Comparison of ENCODE assay signal across 9 cellular contexts in genomic region chr1:165632152-165632469, GRCh38. TPM values are rescaled to one million over a fixed set of nuclear protein-coding genes. Genes with fewer than 3 reads are reported as not detected.
DNase-seq lines count a peak whose midpoint lies in the region; ATAC-seq, FAIRE-seq and TF ChIP-seq lines count a peak whose summit lies in the region.
"Had no signal": no experiment of that assay in that cellular context is flagged by ENCODE, and none has a peak within 500 bp of the region (broad histone marks: within the 10 kb centered on the region; RNA-seq: fewer than 3 reads in every experiment).

No MANE protein-coding gene starts in this region.

- H3K36me3 Mint-ChIP-seq in MCF 10A (ENCODE audit: insufficient read depth, unreplicated experiment), result peaks cover 17% of the 10 kb centered on the region

- intact Hi-C loops in MCF 10A (cut with micrococcal nuclease), result loop anchor here (1.0 to 5.0 kb wide), 3 partner anchors 34 to 265 kb away; no protein-coding TSS in a partner anchor
- intact Hi-C loops in HepG2 (cut with micrococcal nuclease; ENCODE audit: unreplicated experiment), result no loop called here

- peak; percentile 1; the same call in 1 of the 3 replicates for ATAC-seq in HepG2

- H3K9ac ChIP-seq in HepG2 (ENCODE audit: insufficient read depth, low read depth, low read length), result peak overlapping the region; percentile 79

- no peak for TF ChIP-seq RAD21 in HepG2 (CRISPR knock-in tag; IDR thresholded peaks at IDR 0.05)

- H3K4me3 Mint-ChIP-seq in MCF 10A (ENCODE audit: unreplicated experiment), result no peak overlapping the region

- H3K9me3 ChIP-seq in HepG2 (ENCODE audit: low read length), result no peaks in the 10 kb centered on the region
- H3K9me3 ChIP-seq in tibial nerve, result no peaks in the 10 kb centered on the region

- in situ Hi-C loops in HepG2 (cut with HindIII; ENCODE audit: extremely low pct_ligation_motif_present, low pct_unique_long_range_greater_than_20kb) (no loop called here), G401 (cut with HindIII; ENCODE audit: low sequenced_read_pairs) (no loop called here)

- 29% methylated on average over 5 of the region's 5 CpGs for WGBS in HepG2 (ENCODE audit: low lambda C conversion rate)
- WGBS in tibial nerve, 2 donors, result 22 to 31% methylated on average over 5 of the region's 5 CpGs

- no peak for TF ChIP-seq POLR2A in HepG2 (IDR thresholded peaks at IDR 0.05; ENCODE audit: insufficient read depth in 1 of 2, low read depth in 2 of 2, low read length in 2 of 2)
- no peak for TF ChIP-seq POLR2A in tibial nerve (IDR thresholded peaks at IDR 0.05)

- H3K4me3 ChIP-seq in HepG2 (replicated peaks in 1 of 3; ENCODE audit: insufficient read depth in 1 of 3, low read depth in 2 of 3, low read length in 3 of 3) (peak overlapping the region; percentile 69 to 85 (median 82)), tibial nerve (peak overlapping the region; percentile 69 to 85 (median 79))

- no peak for FAIRE-seq in HepG2 (lab: Jason Lieb, UNC)
- FAIRE-seq: A204.1 had no signal

- H3K79me2 ChIP-seq in HepG2 (ENCODE audit: insufficient read depth, low read length), result no peaks in the 10 kb centered on the region

- POLR2A ChIA-PET in MCF 10A (lab: Yijun Ruan, JAX), result interaction anchor here (0.6 to 5.5 kb wide), 27 partner anchors 9 to 1589 kb away, joined by 3 to 128 read pairs (median 5); partner anchors contain the start of genes ALDH9A1, POU2F1 and TMCO1
- POLR2A ChIA-PET in HepG2 (lab: Yijun Ruan, JAX), result no interaction called here

- no peaks in the 10 kb centered on the region for H3K27me3 Mint-ChIP-seq in MCF 10A (ENCODE audit: insufficient read depth, unreplicated experiment)

- H3K36me3 ChIP-seq in HepG2 (replicated peaks in 1 of 2; ENCODE audit: control insufficient read depth in 1 of 2, insufficient read depth in 2 of 2, low read length in 2 of 2) (no peaks in the 10 kb centered on the region), tibial nerve (no peaks in the 10 kb centered on the region)

- no peak overlapping the region for H3K27ac ChIP-seq in HepG2 (ENCODE audit: extremely low read length, insufficient read depth, low read length)
- H3K27ac ChIP-seq in tibial nerve, result peak overlapping the region; percentile 70 to 94 (median 91)

- TF ChIP-seq CTCF in MCF 10A (IDR thresholded peaks at IDR 0.05; ENCODE audit: unreplicated experiment) (no peak), HepG2 (CRISPR knock-in tag; IDR thresholded peaks at IDR 0.05) (no peak), tibial nerve (IDR thresholded peaks at IDR 0.05) (no peak)

- DNase-seq in DMS53 (lab: John Stamatoyannopoulos, UW), result peak; percentile 47
- DNase-seq in DMS53 treated with DMSO at 0.1 percent for 48 hours (lab: John Stamatoyannopoulos, UW; ENCODE audit: unreplicated experiment), result no peak
- DNase-seq in MCF 10A (ENCODE audit: unreplicated experiment), result no peak
- no peak for DNase-seq in HepG2 (ENCODE audit: low spot score)
- no peak for DNase-seq in tibial nerve (ENCODE audit: low spot score in 2 of 2)
- DNase-seq in activated CD4-positive, alpha-beta T cell treated with anti-CD3 and anti-CD28 coated beads for 4 hours, result no peak
- no peak for DNase-seq in activated CD4-positive, alpha-beta T cell treated with anti-CD3 and anti-CD28 coated beads for 48 hours
- DNase-seq in G401 (ENCODE audit: low spot score), result no peak

- H3K4me2 ChIP-seq in HepG2 (ENCODE audit: low read depth, low read length), result peak overlapping the region; percentile 86

- H3K9me3 Mint-ChIP-seq in MCF 10A (ENCODE audit: unreplicated experiment), result no peaks in the 10 kb centered on the region

- H3K27me3 ChIP-seq in HepG2 (ENCODE audit: control insufficient read depth in 1 of 2, insufficient read depth in 2 of 2, low read length in 2 of 2) (peaks cover 0 to 4% of the 10 kb centered on the region in 2 experiments; a peak in 1 of 5 replicates), tibial nerve (no peaks in the 10 kb centered on the region)

- H4K20me1 ChIP-seq in HepG2 (ENCODE audit: insufficient read depth, low read length), result no peaks in the 10 kb centered on the region

- H3K4me1 ChIP-seq in HepG2 (ENCODE audit: insufficient read depth, low read length) (peaks cover 39% of the 10 kb centered on the region), tibial nerve (peaks cover 0 to 61% (median 32%) of the 10 kb centered on the region in 4 donors)

- TF ChIP-seq EP300 in HepG2 (IDR thresholded peaks at IDR 0.05; ENCODE audit: low read depth in 2 of 2, low read length in 2 of 2) (no peak), HepG2 (CRISPR knock-in tag; IDR thresholded peaks at IDR 0.05; ENCODE audit: borderline replicate concordance) (no peak), tibial nerve (IDR thresholded peaks at IDR 0.05) (no peak)

- CTCF ChIA-PET in MCF 10A (lab: Yijun Ruan, JAX), result interaction anchor here (0.6 to 3.6 kb wide), 15 partner anchors 12 to 540 kb away, joined by 3 to 18 read pairs (median 4); partner anchors contain the start of gene TMCO1
- CTCF ChIA-PET in HepG2 (lab: Yijun Ruan, JAX; ENCODE audit: low intra/inter-chr PET ratio, low total read pairs), result no interaction called here

- BruUV-seq in MCF 10A (replicated peaks; lab: Mats Ljungman, UMichigan) (TSS peak; percentile 38), HepG2 (replicated peaks; lab: Mats Ljungman, UMichigan) (TSS peak; percentile 50)

- no peak overlapping the region for H2AFZ ChIP-seq in HepG2 (ENCODE audit: low read length)

- no peak overlapping the region for H3K27ac Mint-ChIP-seq in MCF 10A (ENCODE audit: low read depth, unreplicated experiment)

- peaks cover 27% of the 10 kb centered on the region for H3K4me1 Mint-ChIP-seq in MCF 10A (ENCODE audit: insufficient read depth, unreplicated experiment)

TF ChIP-seq in HepG2, 621 proteins besides CTCF, POLR2A, EP300 and RAD21:
- TF ChIP-seq FOSL2 (CRISPR knock-in tag; IDR thresholded peaks at IDR 0.05) (0 out of 2 replicates have a peak, but pooled peaks have one; percentile 4), ZNF460 (CRISPR knock-in tag; IDR thresholded peaks at IDR 0.05; ENCODE audit: borderline replicate concordance) (no peak)

RNA-seq across cellular contexts. Expression of gene MGST3, which starts 1.1 kb away (rescaled TPM):
- total RNA-seq in MCF 10A (2022) (75.5 and 97.1 TPM in 2 replicates), HepG2 (2016; rRNA removed; fragmentation: Illumina TruSeq; extraction: Trizol) (34.3 and 59.7 TPM in 2 replicates), tibial nerve (100 to 1,000 TPM; 106 to 175 (median 157) TPM)
- total RNA-seq in HepG2 (2016; cell fraction: cytosol; rRNA removed; fragmentation: Illumina TruSeq; extraction: Trizol; ENCODE audit: low read depth), result 11.6 and 14.9 TPM in 2 replicates
- total RNA-seq in HepG2 (2016; cell fraction: insoluble cytoplasmic fraction; rRNA removed; fragmentation: Illumina TruSeq; extraction: Trizol), result 39.1 and 57.7 TPM in 2 replicates
- 12.2 and 18.3 TPM in 2 replicates for total RNA-seq in HepG2 (2016; cell fraction: membrane; rRNA removed; fragmentation: Illumina TruSeq; extraction: Trizol)
- 32.4 and 38.4 TPM in 2 replicates for total RNA-seq in HepG2 (2016; cell fraction: nucleus; rRNA removed; fragmentation: Illumina TruSeq; extraction: Trizol)
- 54.7 and 61.2 TPM in 2 replicates for polyA plus RNA-seq in HepG2 (2011; rRNA removed)
- polyA plus RNA-seq in HepG2 (2011; cell fraction: cytosol; rRNA removed), result 57.4 and 63.3 TPM in 2 replicates
- 31.0 and 32.2 TPM in 2 replicates for polyA plus RNA-seq in HepG2 (2011; cell fraction: nucleus; rRNA removed)
- polyA plus RNA-seq in HepG2 (2012), result 28.7 and 43.7 TPM in 2 replicates
- 12.4 and 14.4 TPM in 2 replicates for polyA plus RNA-seq in HepG2 (2016; cell fraction: cytosol; fragmentation: Illumina TruSeq; extraction: Trizol; ENCODE audit: low read depth)
- 29.5 and 43.0 TPM in 2 replicates for polyA plus RNA-seq in HepG2 (2016; cell fraction: insoluble cytoplasmic fraction; fragmentation: Illumina TruSeq; extraction: Trizol; ENCODE audit: low read depth)
- 12.9 and 15.3 TPM in 2 replicates for polyA plus RNA-seq in HepG2 (2016; cell fraction: membrane; fragmentation: Illumina TruSeq; extraction: Trizol; ENCODE audit: low read depth)
- 45.3 and 49.9 TPM in 2 replicates for polyA plus RNA-seq in HepG2 (2016; cell fraction: nucleus; fragmentation: Illumina TruSeq; extraction: Trizol; ENCODE audit: insufficient read depth, low read depth)
- polyA minus RNA-seq in HepG2 (2011; rRNA and poly(A)+ RNA removed; ENCODE audit: low replicate concordance), result 38.9 and 110 TPM in 2 replicates
- polyA minus RNA-seq in HepG2 (2011; cell fraction: cytosol; rRNA and poly(A)+ RNA removed), result 16.2 and 23.4 TPM in 2 replicates
- 25.5 and 28.5 TPM in 2 replicates for polyA minus RNA-seq in HepG2 (2011; cell fraction: nucleus; rRNA and poly(A)+ RNA removed)
- total RNA-seq in G401 (2014; rRNA removed; shearing (Covaris generic)), result 66.1 and 86.1 TPM in 2 replicates
